ENCODE assay signal across 8 cellular contexts in the genomic region with DNA sequence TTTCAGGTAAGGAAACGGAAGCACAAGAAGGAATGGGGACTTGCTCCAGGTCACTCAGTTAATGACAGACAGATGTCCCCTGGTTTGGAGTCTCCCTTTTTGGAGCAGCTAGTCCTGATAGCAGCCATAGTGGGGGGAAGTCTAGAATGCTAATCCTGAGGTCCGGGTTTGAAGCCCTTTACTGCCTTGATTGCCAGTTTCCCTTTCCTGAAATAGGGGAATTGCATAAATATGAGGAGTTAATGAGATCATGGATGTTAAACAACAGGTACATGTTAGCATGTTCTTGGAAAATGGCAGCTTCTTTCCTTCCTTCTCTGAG. TPM values are rescaled to one million over a fixed set of nuclear protein-coding genes. Genes with fewer than 3 reads are reported as not detected.
DNase-seq lines count a peak whose midpoint lies in the region; ATAC-seq and TF ChIP-seq lines count a peak whose summit lies in the region.

No MANE protein-coding gene starts in this region.

- peaks cover 4% of the 10 kb centered on the region for H3K79me1 ChIP-seq in mesendoderm (ENCODE audit: low read length)

- H3K4me1 ChIP-seq in mesendoderm (ENCODE audit: control insufficient read depth, low read depth, low read length), result no peaks in the 10 kb centered on the region
- H3K4me1 ChIP-seq in vagina, result peaks cover 20% of the 10 kb centered on the region

- H3K9ac ChIP-seq in mesendoderm (ENCODE audit: low read length), result peak overlapping the region; percentile 93

- H3K4me2 ChIP-seq in mesendoderm (ENCODE audit: low read length), result peak overlapping the region; percentile 27

- H3K27me3 ChIP-seq in brain microvascular endothelial cell (replicated peaks) (no peaks in the 10 kb centered on the region), mesendoderm (ENCODE audit: insufficient read depth, low read length, poor library complexity) (no peaks in the 10 kb centered on the region), vagina (no peaks in the 10 kb centered on the region)

- H3K9me3 ChIP-seq in vagina, result no peaks in the 10 kb centered on the region

- peak overlapping the region; percentile 36 for H4K5ac ChIP-seq in mesendoderm (ENCODE audit: low read length)

- H3K23ac ChIP-seq in mesendoderm (ENCODE audit: low read length), result no peak overlapping the region

- H3K56ac ChIP-seq in mesendoderm (ENCODE audit: low read length), result peak overlapping the region; percentile 71

- no peak for TF ChIP-seq CTCF in brain microvascular endothelial cell (IDR thresholded peaks at IDR 0.05; ENCODE audit: low read depth, low read length, missing control alignments)
- TF ChIP-seq CTCF in vagina (IDR thresholded peaks at IDR 0.05), result no peak

- H3K36me3 ChIP-seq in brain microvascular endothelial cell (replicated peaks) (peaks cover 3% of the 10 kb centered on the region), mesendoderm (ENCODE audit: control insufficient read depth, insufficient read depth, low read length) (no peaks in the 10 kb centered on the region), vagina (peaks cover 0 to 7% of the 10 kb centered on the region in 2 donors)

- TF ChIP-seq POLR2A in vagina (IDR thresholded peaks at IDR 0.05), result no peak

- no peak overlapping the region for H2BK5ac ChIP-seq in mesendoderm (ENCODE audit: low read length)

- H3K4me3 ChIP-seq in brain microvascular endothelial cell (ENCODE audit: low read depth, low read length) (peak overlapping the region; percentile 88), mesendoderm (ENCODE audit: low read length) (no peak overlapping the region), vagina (peak overlapping the region; percentile 69 to 91)

- ATAC-seq in Right ventricle myocardium superior (ENCODE audit: poor library complexity), result peak; percentile 16
- no peak for ATAC-seq in left cardiac atrium
- no peak for ATAC-seq in HG03135 (IDR thresholded peaks at IDR 0.05; ENCODE audit: unreplicated experiment)

- H4K8ac ChIP-seq in mesendoderm (ENCODE audit: low read depth, low read length), result no peak overlapping the region

- no peak overlapping the region for H2AK5ac ChIP-seq in mesendoderm (ENCODE audit: low read length)

- H3K4ac ChIP-seq in mesendoderm (ENCODE audit: low read depth, low read length), result no peak overlapping the region

- H3K27ac ChIP-seq in brain microvascular endothelial cell, result peak overlapping the region; percentile 86
- H3K27ac ChIP-seq in mesendoderm (ENCODE audit: low read depth, low read length), result no peak overlapping the region
- peak overlapping the region; percentile 96 for H3K27ac ChIP-seq in vagina

- H2BK120ac ChIP-seq in mesendoderm (ENCODE audit: low read depth, low read length), result no peak overlapping the region

- no peak overlapping the region for H3K18ac ChIP-seq in mesendoderm (ENCODE audit: low read length)

- intact Hi-C loops in Right ventricle myocardium superior (cut with DNase I) (no loop called here), left cardiac atrium (cut with DNase I) (loop anchor here in 1 of 2 donors (10.0 kb wide), 1 partner anchor 261 kb away; the partner anchor contains the start of gene OSER1), vagina (cut with DNase I) (loop anchor here (10.0 kb wide), 1 partner anchor 139 kb away; no protein-coding TSS in a partner anchor)

- WGBS in mesendoderm (ENCODE audit: extremely low coverage, insufficient coverage, low lambda C conversion rate), result no CpG with 5 or more reads among the region's 2 CpGs

- H3K79me2 ChIP-seq in mesendoderm (ENCODE audit: control insufficient read depth, insufficient read depth, low read length), result peaks cover 1% of the 10 kb centered on the region

- H2BK15ac ChIP-seq in mesendoderm (replicated peaks; ENCODE audit: low read depth), result no peak overlapping the region

- in situ Hi-C loops in brain microvascular endothelial cell (cut with HindIII; ENCODE audit: low pct_ligation_motif_present, low sequenced_read_pairs), result no loop called here

- DNase-seq in Right ventricle myocardium superior (no peak), left cardiac atrium (no peak), brain microvascular endothelial cell (no peak), mesendoderm (no peak), vagina (ENCODE audit: extremely low spot score in 2 of 2) (no peak), HCEC 1CT (no peak), globus pallidus (ENCODE audit: low spot score) (no peak)

RNA-seq across cellular contexts. Expression of gene TTPAL, which starts 0.3 kb away (rescaled TPM):
- 3.4 TPM for total RNA-seq in Right ventricle myocardium superior
- 1 to 10 TPM; 7.2 to 7.6 TPM for total RNA-seq in left cardiac atrium
- polyA plus RNA-seq in mesendoderm (2013, experiment 1 of 2), result 9.7 TPM
- 9.1 TPM for polyA plus RNA-seq in mesendoderm (2013, experiment 2 of 2)
- total RNA-seq in vagina, result 16.0 TPM

RNA-seq across cellular contexts. Expression of gene SERINC3, which starts 46.5 kb away (rescaled TPM):
- total RNA-seq in Right ventricle myocardium superior (84.4 TPM), left cardiac atrium (10 to 100 TPM; 83.9 to 92.8 TPM), vagina (77.3 TPM)
- polyA plus RNA-seq in mesendoderm (2013, experiment 1 of 2), result 66.1 TPM
- 66.8 TPM for polyA plus RNA-seq in mesendoderm (2013, experiment 2 of 2)
